In the genomic region with DNA sequence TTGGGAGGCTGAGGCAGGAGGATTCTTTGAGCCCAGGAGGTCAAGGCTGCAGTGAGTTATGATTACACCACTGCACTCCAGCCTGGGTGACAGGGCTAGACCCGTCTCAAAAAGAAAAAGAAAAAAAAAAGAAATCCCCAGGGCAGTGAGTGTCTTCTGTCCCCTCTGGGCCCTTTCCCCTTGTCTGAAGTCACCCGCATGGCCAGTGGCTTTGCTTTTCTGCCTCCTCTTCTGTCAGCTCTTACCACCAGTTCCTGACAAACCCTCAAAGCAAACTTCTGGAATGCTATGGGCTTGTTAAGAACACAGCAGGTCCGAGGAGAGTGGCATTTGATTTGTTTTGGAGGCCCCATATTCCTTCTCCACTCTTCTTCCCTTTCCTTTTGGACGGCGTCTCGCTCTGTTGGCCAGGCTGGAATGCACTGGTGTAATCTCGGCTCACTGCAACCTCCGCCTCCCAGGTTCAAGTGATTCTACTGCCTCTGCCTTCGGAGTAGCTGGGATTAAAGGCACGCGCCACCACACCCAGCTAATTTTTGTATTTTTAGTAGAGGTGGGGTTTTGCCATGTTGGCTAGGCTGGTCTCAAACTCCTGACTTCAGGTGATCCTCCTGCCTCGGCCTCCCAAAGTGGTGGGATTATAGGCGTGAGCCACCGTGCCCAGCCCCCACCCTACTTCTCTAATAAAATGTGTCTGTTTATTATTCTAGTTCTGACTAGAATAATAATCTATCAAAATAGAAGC, we compare ENCODE assay signal across 8 cellular contexts.
DNase-seq lines count a peak whose midpoint lies in the region; ATAC-seq and TF ChIP-seq lines count a peak whose summit lies in the region.
"Not testable (repeated sequence)": the region's sequence is repeated elsewhere in the genome, so short reads cannot be mapped to it uniquely, and the experiment has no call there.

No MANE protein-coding gene starts in this region.

- not testable (repeated sequence) for H3K27me3 Mint-ChIP-seq in T-cell; activated CD8-positive, alpha-beta T cell treated with anti-CD3 and anti-CD28 coated beads for 36 hours; activated naive CD4-positive, alpha-beta T cell treated with anti-CD3 and anti-CD28 coated beads, Interleukin-2, amount 10 ng/mL, durations not matched to agents 7 days and 5 days; naive thymus-derived CD8-positive, alpha-beta T cell

- peak overlapping the region in 6 of 11 experiments; percentile 39 to 59 (median 46); a peak in 10 of 22 replicates for H3K4me2 ChIP-seq in BLaER1 treated with 17β-estradiol and CSF1 and Interleukin-3, amounts not matched to agents 10 nM and 100 nM

- peak overlapping the region; percentile 23 to 55 for H3K27ac Mint-ChIP-seq in T-cell
- peak overlapping the region; percentile 32 for H3K27ac Mint-ChIP-seq in activated CD8-positive, alpha-beta T cell treated with anti-CD3 and anti-CD28 coated beads for 36 hours
- peak overlapping the region; percentile 21 for H3K27ac Mint-ChIP-seq in activated naive CD4-positive, alpha-beta T cell treated with anti-CD3 and anti-CD28 coated beads, Interleukin-2, amount 10 ng/mL, durations not matched to agents 7 days and 5 days
- H3K27ac Mint-ChIP-seq in naive thymus-derived CD8-positive, alpha-beta T cell, result peak overlapping the region in 9 of 10 donors; percentile 26 to 83 (median 59)

- H3K4me3 ChIP-seq in BLaER1 treated with 17β-estradiol and CSF1 and Interleukin-3, amounts not matched to agents 10 nM and 100 nM; upper lobe of right lung: not testable (repeated sequence)

- not testable (repeated sequence) for H3K36me3 Mint-ChIP-seq in T-cell; activated CD8-positive, alpha-beta T cell treated with anti-CD3 and anti-CD28 coated beads for 36 hours (ENCODE audit: low read depth)
- H3K36me3 Mint-ChIP-seq in activated naive CD4-positive, alpha-beta T cell treated with anti-CD3 and anti-CD28 coated beads, Interleukin-2, amount 10 ng/mL, durations not matched to agents 7 days and 5 days, result peaks cover 17% of the 10 kb centered on the region
- peaks cover 0 to 16% (median 9%) of the 10 kb centered on the region in 3 donors for H3K36me3 Mint-ChIP-seq in naive thymus-derived CD8-positive, alpha-beta T cell

- H4K20me1 ChIP-seq in BLaER1 treated with 17β-estradiol and CSF1 and Interleukin-3, amounts not matched to agents 10 nM and 100 nM, result peaks cover 0 to 75% (median 0%) of the 10 kb centered on the region in 11 experiments; a peak in 2 of 22 replicates

- intact Hi-C loops in activated CD8-positive, alpha-beta T cell treated with anti-CD3 and anti-CD28 coated beads for 36 hours (cut with micrococcal nuclease); upper lobe of right lung (cut with DNase I): not testable (repeated sequence)
- intact Hi-C loops in sciatic nerve (cut with DNase I), result loop anchor here (5.0 kb wide), 1 partner anchor 1718 kb away; no protein-coding TSS in a partner anchor

- not testable (repeated sequence) for ATAC-seq in T-cell (replicated peaks in 1 of 4); activated CD8-positive, alpha-beta T cell treated with anti-CD3 and anti-CD28 coated beads for 36 hours; naive thymus-derived CD8-positive, alpha-beta T cell; sciatic nerve; upper lobe of right lung

- not testable (repeated sequence) for H3K9ac ChIP-seq in BLaER1 treated with 17β-estradiol and CSF1 and Interleukin-3, amounts not matched to agents 10 nM and 100 nM

- POLR2A ChIA-PET in T-cell (lab: Charles Lee), result not testable (repeated sequence)
- POLR2A ChIA-PET in activated CD8-positive, alpha-beta T cell treated with anti-CD3 and anti-CD28 coated beads for 36 hours (lab: Charles Lee), result interaction anchor here (0.7 kb wide), 1 partner anchor 712 kb away, joined by 3 read pairs; no protein-coding TSS in a partner anchor
- POLR2A ChIA-PET in naive thymus-derived CD8-positive, alpha-beta T cell (lab: Charles Lee), result interaction anchor here (1.5 kb wide), 1 partner anchor 10 kb away, joined by 5 read pairs; no protein-coding TSS in a partner anchor

- peaks cover 0 to 62% (median 11%) of the 10 kb centered on the region in 11 experiments; a peak in 11 of 22 replicates for H3K36me3 ChIP-seq in BLaER1 treated with 17β-estradiol and CSF1 and Interleukin-3, amounts not matched to agents 10 nM and 100 nM
- not testable (repeated sequence) for H3K36me3 ChIP-seq in upper lobe of right lung

- peaks cover 56 to 61% (median 57%) of the 10 kb centered on the region in 3 donors for H3K4me1 Mint-ChIP-seq in T-cell
- peaks cover 55% of the 10 kb centered on the region for H3K4me1 Mint-ChIP-seq in activated CD8-positive, alpha-beta T cell treated with anti-CD3 and anti-CD28 coated beads for 36 hours (ENCODE audit: low read depth)
- peaks cover 57% of the 10 kb centered on the region for H3K4me1 Mint-ChIP-seq in activated naive CD4-positive, alpha-beta T cell treated with anti-CD3 and anti-CD28 coated beads, Interleukin-2, amount 10 ng/mL, durations not matched to agents 7 days and 5 days
- H3K4me1 Mint-ChIP-seq in naive thymus-derived CD8-positive, alpha-beta T cell, result peaks cover 33 to 60% (median 59%) of the 10 kb centered on the region in 4 donors

- peaks cover 38 to 85% (median 51%) of the 10 kb centered on the region in 10 experiments for H3K4me1 ChIP-seq in BLaER1 treated with 17β-estradiol and CSF1 and Interleukin-3, amounts not matched to agents 10 nM and 100 nM
- peaks cover 12% of the 10 kb centered on the region for H3K4me1 ChIP-seq in upper lobe of right lung

- DNase-seq in T-cell; activated CD8-positive, alpha-beta T cell treated with anti-CD3 and anti-CD28 coated beads for 36 hours; activated naive CD4-positive, alpha-beta T cell treated with anti-CD3 and anti-CD28 coated beads, Interleukin-2, amount 10 ng/mL, durations not matched to agents 7 days and 5 days; naive thymus-derived CD8-positive, alpha-beta T cell: not testable (repeated sequence)
- DNase-seq in left kidney (ENCODE audit: low read depth, low spot score), result peak; percentile 37
- DNase-seq in sciatic nerve (ENCODE audit: low spot score), result peak; percentile 28
- DNase-seq in upper lobe of right lung, result peak; percentile 19

- not testable (repeated sequence) for H3K4me3 Mint-ChIP-seq in T-cell; activated CD8-positive, alpha-beta T cell treated with anti-CD3 and anti-CD28 coated beads for 36 hours; activated naive CD4-positive, alpha-beta T cell treated with anti-CD3 and anti-CD28 coated beads, Interleukin-2, amount 10 ng/mL, durations not matched to agents 7 days and 5 days; naive thymus-derived CD8-positive, alpha-beta T cell

- not testable (repeated sequence) for H3K27me3 ChIP-seq in BLaER1 treated with 17β-estradiol and CSF1 and Interleukin-3, amounts not matched to agents 10 nM and 100 nM; upper lobe of right lung

- not testable (repeated sequence) for H3K27ac ChIP-seq in BLaER1 treated with 17β-estradiol and CSF1 and Interleukin-3, amounts not matched to agents 10 nM and 100 nM; upper lobe of right lung

- TF ChIP-seq CTCF in activated CD8-positive, alpha-beta T cell treated with anti-CD3 and anti-CD28 coated beads for 36 hours (IDR thresholded peaks at IDR 0.05); upper lobe of right lung (IDR thresholded peaks at IDR 0.05): not testable (repeated sequence)

- CTCF ChIA-PET in T-cell (lab: Charles Lee), result interaction anchor here (0.5 to 0.6 kb wide), 2 partner anchors 769 to 833 kb away, joined by 4 to 5 read pairs; no protein-coding TSS in a partner anchor
- CTCF ChIA-PET in activated CD8-positive, alpha-beta T cell treated with anti-CD3 and anti-CD28 coated beads for 36 hours (lab: Charles Lee), result interaction anchor here (1.5 to 6.2 kb wide), 2 partner anchors 10 to 17 kb away, joined by 4 to 48 read pairs; no protein-coding TSS in a partner anchor
- CTCF ChIA-PET in activated naive CD4-positive, alpha-beta T cell treated with anti-CD3 and anti-CD28 coated beads, Interleukin-2, amount 10 ng/mL, durations not matched to agents 7 days and 5 days (lab: Charles Lee), result interaction anchor here (0.8 to 1.1 kb wide), 2 partner anchors 9 to 10 kb away, joined by 4 to 5 read pairs; no protein-coding TSS in a partner anchor

- not testable (repeated sequence) for H3K9me3 ChIP-seq in BLaER1 treated with 17β-estradiol and CSF1 and Interleukin-3, amounts not matched to agents 10 nM and 100 nM (replicated peaks in 1 of 11); upper lobe of right lung

- H3K9me3 Mint-ChIP-seq in T-cell; activated CD8-positive, alpha-beta T cell treated with anti-CD3 and anti-CD28 coated beads for 36 hours; activated naive CD4-positive, alpha-beta T cell treated with anti-CD3 and anti-CD28 coated beads, Interleukin-2, amount 10 ng/mL, durations not matched to agents 7 days and 5 days; naive thymus-derived CD8-positive, alpha-beta T cell: not testable (repeated sequence)
